In the genomic region with DNA sequence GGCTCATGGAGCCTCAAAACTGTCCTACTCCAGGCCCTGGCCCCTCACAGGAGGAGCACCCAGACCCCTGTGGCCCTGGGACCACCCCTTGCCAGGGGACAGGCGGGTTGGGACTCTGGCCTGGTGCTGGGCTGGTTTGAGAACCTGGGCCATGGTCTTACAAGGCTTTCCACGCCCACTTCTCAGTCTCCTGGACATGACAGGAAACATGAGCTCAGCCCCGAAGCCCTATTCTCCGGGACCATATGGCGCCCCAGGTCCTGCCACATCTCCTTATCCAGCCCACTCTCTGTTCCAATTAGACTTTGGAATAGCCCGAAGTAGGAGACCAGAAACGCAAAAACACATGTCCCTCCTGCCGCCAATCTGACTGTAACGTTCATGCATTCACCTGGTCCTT, we compare ENCODE assay signal across 17 cellular contexts. TPM values are rescaled to one million over a fixed set of nuclear protein-coding genes. Genes with fewer than 3 reads are reported as not detected.
DNase-seq lines count a peak whose midpoint lies in the region; ATAC-seq, FAIRE-seq and TF ChIP-seq lines count a peak whose summit lies in the region.
"Had no signal": no experiment of that assay in that cellular context is flagged by ENCODE, and none has a peak within 500 bp of the region (broad histone marks: within the 10 kb centered on the region; RNA-seq: fewer than 3 reads in every experiment).

No MANE protein-coding gene starts in this region.

- CTCF ChIA-PET in HepG2 (lab: Yijun Ruan, JAX; ENCODE audit: low intra/inter-chr PET ratio, low total read pairs) = no interaction called here

- TF ChIP-seq EP300 in HepG2 (IDR thresholded peaks at IDR 0.05; ENCODE audit: low read depth in 2 of 2, low read length in 2 of 2) = no peak
- TF ChIP-seq EP300 in HepG2 (CRISPR knock-in tag; IDR thresholded peaks at IDR 0.05; ENCODE audit: borderline replicate concordance) = no peak

- TF ChIP-seq RAD21 in HepG2 (CRISPR knock-in tag; IDR thresholded peaks at IDR 0.05) = no peak

- no peak overlapping the region for H3K23ac ChIP-seq in neuronal stem cell (ENCODE audit: low read depth, low read length, poor library complexity)

- no peaks in the 10 kb centered on the region for H3K9me3 Mint-ChIP-seq in activated naive CD4-positive, alpha-beta T cell treated with anti-CD3 and anti-CD28 coated beads, Interleukin-2, amount 50 U/mL, for 72 hours
- H3K9me3 Mint-ChIP-seq: CD8-positive, alpha-beta T cell had no signal

- H3K4ac ChIP-seq in neuronal stem cell (ENCODE audit: low read length) = no peak overlapping the region

- H2AFZ ChIP-seq in neuronal stem cell (ENCODE audit: low read length) (no peak overlapping the region), HepG2 (ENCODE audit: low read length) (no peak overlapping the region)

- no peak overlapping the region for H2BK15ac ChIP-seq in neuronal stem cell (ENCODE audit: low read length)

- no peak overlapping the region for H2BK120ac ChIP-seq in neuronal stem cell (ENCODE audit: low read depth, low read length)

- intact Hi-C loops in HepG2 (cut with micrococcal nuclease; ENCODE audit: unreplicated experiment) = no loop called here

- peaks cover 5% of the 10 kb centered on the region for H3K4me1 Mint-ChIP-seq in T-helper 17 cell

- no peak overlapping the region for H3K9ac ChIP-seq in neuronal stem cell (ENCODE audit: low read depth, low read length, poor library complexity)
- no peak overlapping the region for H3K9ac ChIP-seq in HepG2 (ENCODE audit: insufficient read depth, low read depth, low read length)

- no peak overlapping the region for H3K27ac ChIP-seq in neuronal stem cell (replicated peaks; ENCODE audit: low read length)
- H3K27ac ChIP-seq in HepG2 (ENCODE audit: extremely low read length, insufficient read depth, low read length) = no peak overlapping the region

- H4K20me1 ChIP-seq in HepG2 (ENCODE audit: insufficient read depth, low read length) = no peaks in the 10 kb centered on the region

- peak overlapping the region; percentile 4 for H3K14ac ChIP-seq in neuronal stem cell (ENCODE audit: low read length)

- TF ChIP-seq POLR2A in HepG2 (IDR thresholded peaks at IDR 0.05; ENCODE audit: insufficient read depth in 1 of 2, low read depth in 2 of 2, low read length in 2 of 2) = no peak

- H3K27me3 ChIP-seq in neuronal stem cell (ENCODE audit: control insufficient read depth in 3 of 3, insufficient read depth in 3 of 3, low read depth in 1 of 3, low read length in 3 of 3) = peaks cover 0 to 43% (median 0%) of the 10 kb centered on the region in 3 experiments
- no peaks in the 10 kb centered on the region for H3K27me3 ChIP-seq in HepG2 (ENCODE audit: control insufficient read depth in 1 of 2, insufficient read depth in 2 of 2, low read length in 2 of 2)
- H3K27me3 ChIP-seq: BLaER1 treated with 17β-estradiol and CSF1 and Interleukin-3, amounts not matched to agents 10 nM and 100 nM had no signal

- H2BK5ac ChIP-seq in neuronal stem cell (ENCODE audit: low read length) = no peak overlapping the region

- no peak overlapping the region for H4K91ac ChIP-seq in neuronal stem cell (ENCODE audit: low read depth, low read length, poor library complexity)

- no peak overlapping the region for H3K4me3 Mint-ChIP-seq in T-helper 17 cell
- H3K4me3 Mint-ChIP-seq: CD8-positive, alpha-beta T cell had no signal

- WGBS in neuronal stem cell (ENCODE audit: extremely low coverage in 2 of 2, insufficient read length in 2 of 2, insufficient replicate concordance in 1 of 2), 2 donors = no CpG with 5 or more reads among the region's 9 CpGs
- 60% methylated on average over 3 of the region's 9 CpGs for WGBS in HepG2 (ENCODE audit: low lambda C conversion rate)

- H3K9me3 ChIP-seq in T-helper 17 cell (ENCODE audit: control insufficient read depth, low read length, poor library complexity, severe bottlenecking) (no peaks in the 10 kb centered on the region), neuronal stem cell (replicated peaks in 1 of 2; ENCODE audit: control insufficient read depth in 2 of 2, insufficient read depth in 1 of 2, low read depth in 1 of 2, low read length in 2 of 2) (no peaks in the 10 kb centered on the region), HepG2 (ENCODE audit: low read length) (no peaks in the 10 kb centered on the region)
- H3K9me3 ChIP-seq: BLaER1 treated with 17β-estradiol and CSF1 and Interleukin-3, amounts not matched to agents 10 nM and 100 nM had no signal

- no peaks in the 10 kb centered on the region for H3K27me3 Mint-ChIP-seq in T-helper 17 cell

- H3K4me1 ChIP-seq in neuronal stem cell (ENCODE audit: control insufficient read depth in 2 of 2, insufficient read depth in 1 of 2, low read depth in 1 of 2, low read length in 2 of 2) = no peaks in the 10 kb centered on the region
- H3K4me1 ChIP-seq in HepG2 (ENCODE audit: insufficient read depth, low read length) = no peaks in the 10 kb centered on the region

- H3K79me2 ChIP-seq in HepG2 (ENCODE audit: insufficient read depth, low read length) = no peaks in the 10 kb centered on the region

- TF ChIP-seq CTCF in HepG2 (CRISPR knock-in tag; IDR thresholded peaks at IDR 0.05) = no peak

- peak overlapping the region; percentile 57 for H3K18ac ChIP-seq in neuronal stem cell (ENCODE audit: low read length)

- POLR2A ChIA-PET in HepG2 (lab: Yijun Ruan, JAX) = no interaction called here

- H3K27ac Mint-ChIP-seq in activated naive CD4-positive, alpha-beta T cell treated with anti-CD3 and anti-CD28 coated beads, Interleukin-2, amount 50 U/mL, for 72 hours = peak overlapping the region; percentile 10 to 52
- peak overlapping the region; percentile 61 for H3K27ac Mint-ChIP-seq in T-helper 17 cell
- H3K27ac Mint-ChIP-seq: CD8-positive, alpha-beta T cell had no signal

- H3K36me3 ChIP-seq in neuronal stem cell (replicated peaks in 1 of 2; ENCODE audit: control insufficient read depth in 2 of 2, insufficient read depth in 2 of 2, low read length in 2 of 2) = no peaks in the 10 kb centered on the region
- no peaks in the 10 kb centered on the region for H3K36me3 ChIP-seq in HepG2 (replicated peaks in 1 of 2; ENCODE audit: control insufficient read depth in 1 of 2, insufficient read depth in 2 of 2, low read length in 2 of 2)

- no peak for ATAC-seq in activated naive CD4-positive, alpha-beta T cell treated with anti-CD3 and anti-CD28 coated beads, Interleukin-2, amount 50 U/mL, for 72 hours
- no peak for ATAC-seq in T-helper 17 cell
- no peak for ATAC-seq in HepG2
- ATAC-seq: CD8-positive, alpha-beta T cell had no signal

- in situ Hi-C loops in HepG2 (cut with HindIII; ENCODE audit: extremely low pct_ligation_motif_present, low pct_unique_long_range_greater_than_20kb) = no loop called here

- H3K4me2 ChIP-seq in neuronal stem cell (ENCODE audit: insufficient read depth, low read length, poor library complexity, severe bottlenecking) (no peak overlapping the region), HepG2 (ENCODE audit: low read depth, low read length) (no peak overlapping the region)

- H2BK12ac ChIP-seq in neuronal stem cell (ENCODE audit: low read length) = no peak overlapping the region

- H3K79me1 ChIP-seq in neuronal stem cell (ENCODE audit: low read depth, low read length) = peaks cover 1% of the 10 kb centered on the region

- H4K8ac ChIP-seq in neuronal stem cell (ENCODE audit: low read depth, low read length) = no peak overlapping the region

- no peak for FAIRE-seq in HepG2 (lab: Jason Lieb, UNC)
- FAIRE-seq: GM12891 had no signal

- no TSS peak for BruUV-seq in HepG2 (replicated peaks; lab: Mats Ljungman, UMichigan)

- no peak for DNase-seq in activated naive CD4-positive, alpha-beta T cell treated with anti-CD3 and anti-CD28 coated beads, Interleukin-2, amount 50 U/mL, for 72 hours (ENCODE audit: low spot score in 2 of 2)
- no peak for DNase-seq in activated naive CD4-positive, alpha-beta T cell (lab: John Stamatoyannopoulos, UW)
- DNase-seq in DMS 273 treated with DMSO at 0.1 percent for 48 hours (lab: John Stamatoyannopoulos, UW) = peak; percentile 87
- DNase-seq in T-helper 17 cell = no peak
- no peak for DNase-seq in neuronal stem cell (ENCODE audit: low spot score)
- no peak for DNase-seq in HepG2 (ENCODE audit: low spot score)
- DNase-seq in cortex of kidney (lab: John Stamatoyannopoulos, UW) = no peak
- DNase-seq: Calu3; CD8-positive, alpha-beta T cell; GOT3; KBM-7; NCI-H1105; NCI-H2081; NCI-H774; SIG-M5 had no signal

- H2AK5ac ChIP-seq in neuronal stem cell (ENCODE audit: low read depth, low read length) = peak overlapping the region; percentile 0

- H3K4me3 ChIP-seq in neuronal stem cell (ENCODE audit: low read length in 2 of 2) (no peak overlapping the region), HepG2 (replicated peaks in 1 of 3; ENCODE audit: insufficient read depth in 1 of 3, low read depth in 2 of 3, low read length in 3 of 3) (no peak overlapping the region)
- H3K4me3 ChIP-seq: BLaER1 treated with 17β-estradiol and CSF1 and Interleukin-3, amounts not matched to agents 10 nM and 100 nM had no signal

- no peaks in the 10 kb centered on the region for H3K36me3 Mint-ChIP-seq in activated naive CD4-positive, alpha-beta T cell treated with anti-CD3 and anti-CD28 coated beads, Interleukin-2, amount 50 U/mL, for 72 hours
- H3K36me3 Mint-ChIP-seq in T-helper 17 cell (ENCODE audit: low read depth) = peaks cover 6% of the 10 kb centered on the region

RNA-seq across cellular contexts. Expression of gene KCNAB2, which starts 47.9 kb away (rescaled TPM):
- 100 to 1,000 TPM; 214 to 334 TPM for total RNA-seq in activated naive CD4-positive, alpha-beta T cell treated with anti-CD3 and anti-CD28 coated beads, Interleukin-2, amount 50 U/mL, for 72 hours
- total RNA-seq in T-helper 17 cell (100 to 1,000 TPM; 203 to 207 TPM), HepG2 (2016; rRNA removed; fragmentation: Illumina TruSeq; extraction: Trizol) (6.2 and 6.9 TPM in 2 replicates)
- polyA plus RNA-seq in neuronal stem cell (2013, experiment 1 of 2) = 5.4 TPM
- 6.0 TPM for polyA plus RNA-seq in neuronal stem cell (2013, experiment 2 of 2)
- total RNA-seq in HepG2 (2016; cell fraction: cytosol; rRNA removed; fragmentation: Illumina TruSeq; extraction: Trizol; ENCODE audit: low read depth) = 2.4 and 4.5 TPM in 2 replicates
- 5.5 and 6.9 TPM in 2 replicates for total RNA-seq in HepG2 (2016; cell fraction: insoluble cytoplasmic fraction; rRNA removed; fragmentation: Illumina TruSeq; extraction: Trizol)
- total RNA-seq in HepG2 (2016; cell fraction: membrane; rRNA removed; fragmentation: Illumina TruSeq; extraction: Trizol) = 5.4 and 6.7 TPM in 2 replicates
- total RNA-seq in HepG2 (2016; cell fraction: nucleus; rRNA removed; fragmentation: Illumina TruSeq; extraction: Trizol) = 4.9 and 5.4 TPM in 2 replicates
- polyA plus RNA-seq in HepG2 (2011; rRNA removed) = 8.8 and 11.7 TPM in 2 replicates
- 6.5 and 7.2 TPM in 2 replicates for polyA plus RNA-seq in HepG2 (2011; cell fraction: cytosol; rRNA removed)
- polyA plus RNA-seq in HepG2 (2011; cell fraction: nucleus; rRNA removed) = 30.5 and 35.5 TPM in 2 replicates
- 6.4 and 8.3 TPM in 2 replicates for polyA plus RNA-seq in HepG2 (2012)
- polyA plus RNA-seq in HepG2 (2016; cell fraction: cytosol; fragmentation: Illumina TruSeq; extraction: Trizol; ENCODE audit: low read depth) = 3.7 and 4.2 TPM in 2 replicates
- 5.7 and 8.4 TPM in 2 replicates for polyA plus RNA-seq in HepG2 (2016; cell fraction: insoluble cytoplasmic fraction; fragmentation: Illumina TruSeq; extraction: Trizol; ENCODE audit: low read depth)
- polyA plus RNA-seq in HepG2 (2016; cell fraction: membrane; fragmentation: Illumina TruSeq; extraction: Trizol; ENCODE audit: low read depth) = 4.3 and 4.4 TPM in 2 replicates
- polyA plus RNA-seq in HepG2 (2016; cell fraction: nucleus; fragmentation: Illumina TruSeq; extraction: Trizol; ENCODE audit: insufficient read depth, low read depth) = 13.3 and 15.1 TPM in 2 replicates
- 7.0 and 40.0 TPM in 2 replicates for polyA minus RNA-seq in HepG2 (2011; rRNA and poly(A)+ RNA removed; ENCODE audit: low replicate concordance)
- 5.6 and 6.2 TPM in 2 replicates for polyA minus RNA-seq in HepG2 (2011; cell fraction: cytosol; rRNA and poly(A)+ RNA removed)
- polyA minus RNA-seq in HepG2 (2011; cell fraction: nucleus; rRNA and poly(A)+ RNA removed) = 8.2 and 11.2 TPM in 2 replicates

Comparison
In these comparisons a context has a peak if more than half of its experiments do, and no peak if none do; other contexts are left out.
1. RNA of gene KCNAB2, which starts 47.9 kb away (total RNA-seq): 214 to 334 TPM in activated naive CD4-positive, alpha-beta T cell treated with anti-CD3 and anti-CD28 coated beads, Interleukin-2, amount 50 U/mL, for 72 hours and 203 to 207 TPM in T-helper 17 cell; 2.4 to 6.9 TPM in HepG2; every median in the first group is over 10 times any median in the second.